26 cellular contexts compared by ENCODE assay signal in the genomic region with DNA sequence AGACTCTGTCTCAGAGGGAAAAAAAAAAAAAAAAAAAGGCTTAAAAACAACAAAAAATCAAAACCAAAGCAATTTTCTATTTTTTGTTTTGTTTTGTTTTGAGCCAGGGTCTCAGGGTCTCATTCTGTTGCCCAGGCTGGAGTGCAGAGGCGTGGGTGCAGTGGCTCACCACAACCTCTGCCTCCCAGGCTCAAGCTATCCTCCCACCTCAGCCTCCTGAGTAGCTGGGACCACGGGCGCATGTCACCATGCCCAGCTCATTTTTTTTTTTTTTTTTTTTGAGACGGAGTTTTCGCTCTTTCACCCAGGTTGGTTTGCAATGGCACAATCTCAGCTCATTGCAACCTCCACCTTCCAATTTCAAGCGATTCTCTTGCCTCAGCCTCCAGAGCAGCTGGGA. TPM values are rescaled to one million over a fixed set of nuclear protein-coding genes. Genes with fewer than 3 reads are reported as not detected.
DNase-seq lines count a peak whose midpoint lies in the region; ATAC-seq and TF ChIP-seq lines count a peak whose summit lies in the region.
"Had no signal": no experiment of that assay in that cellular context is flagged by ENCODE, and none has a peak within 500 bp of the region (broad histone marks: within the 10 kb centered on the region; RNA-seq: fewer than 3 reads in every experiment).

No MANE protein-coding gene starts in this region.

- H3K27me3 ChIP-seq in spleen (replicated peaks in 1 of 7) (no peaks in the 10 kb centered on the region), psoas muscle (ENCODE audit: insufficient read depth in 3 of 3, low read length in 2 of 3) (no peaks in the 10 kb centered on the region)
- H3K27me3 ChIP-seq: upper lobe of left lung had no signal

- intact Hi-C loops in spleen (cut with DNase I; ENCODE audit: low total_unique reads) = no loop called here
- intact Hi-C loops in psoas muscle (cut with DNase I) = no loop called here

- no peaks in the 10 kb centered on the region for H3K27me3 Mint-ChIP-seq in activated CD4-positive, alpha-beta T cell treated with anti-CD3 and anti-CD28 coated beads, Interleukin-2, amount 10 ng/mL, durations not matched to agents 7 days and 5 days
- no peaks in the 10 kb centered on the region for H3K27me3 Mint-ChIP-seq in activated naive CD8-positive, alpha-beta T cell treated with anti-CD3 and anti-CD28 coated beads, Interleukin-2, amount 50 U/mL, for 24 hours
- H3K27me3 Mint-ChIP-seq: dendritic cell treated with granulocyte-macrophage colony-stimulating factor and Interleukin-4, amounts not matched to agents 40 ng/mL and 50 ng/mL, for 4 days had no signal

- H3K27ac Mint-ChIP-seq in activated CD4-positive, alpha-beta T cell treated with anti-CD3 and anti-CD28 coated beads, Interleukin-2, amount 10 ng/mL, durations not matched to agents 7 days and 5 days = peak overlapping the region; percentile 95
- peak overlapping the region; percentile 96 for H3K27ac Mint-ChIP-seq in activated naive CD8-positive, alpha-beta T cell treated with anti-CD3 and anti-CD28 coated beads, Interleukin-2, amount 50 U/mL, for 24 hours

- CTCF ChIA-PET in activated CD4-positive, alpha-beta T cell treated with anti-CD3 and anti-CD28 coated beads, Interleukin-2, amount 10 ng/mL, durations not matched to agents 7 days and 5 days (lab: Charles Lee) = interaction anchor here (0.7 to 1.8 kb wide), 3 partner anchors 41 to 271 kb away, joined by 3 to 5 read pairs (median 3); no protein-coding TSS in a partner anchor

- DNase-seq in activated CD4-positive, alpha-beta T cell treated with anti-CD3 and anti-CD28 coated beads, Interleukin-2, amount 10 ng/mL, durations not matched to agents 7 days and 5 days = no peak
- no peak for DNase-seq in activated CD4-positive, alpha-beta T cell treated with anti-CD3 and anti-CD28 coated beads, Interleukin-2, amount 50 U/mL, for 1 hour
- DNase-seq in NB4 (ENCODE audit: low read depth) (peak; percentile 56), spleen (peak; percentile 16), psoas muscle (no peak), D341Med (ENCODE audit: low spot score) (no peak)
- no peak for DNase-seq in activated naive CD8-positive, alpha-beta T cell treated with anti-CD3 and anti-CD28 coated beads, Interleukin-2, amount 50 U/mL, for 24 hours
- DNase-seq: activated CD4-positive, CD25-positive, alpha-beta regulatory T cell; activated gamma-delta T cell treated with Interleukin-2 at 50 U/mL for 16 hours; C1 segment of cervical spinal cord; DMS153; head of caudate nucleus; left cardiac atrium; NCI-H146; NCI-H2171; NCI-H524 treated with DMSO at 0.1 percent for 48 hours; stimulated activated CD4-positive, alpha-beta T cell treated with anti-CD3 and anti-CD28 coated beads, Interleukin-4, amount 100 ng/mL, for 4 hours; upper lobe of left lung had no signal

- H3K9me3 ChIP-seq in spleen (no peaks in the 10 kb centered on the region), psoas muscle (no peaks in the 10 kb centered on the region)
- H3K9me3 ChIP-seq: A549, upper lobe of left lung had no signal

- H3K27ac ChIP-seq in spleen (peak overlapping the region in 4 of 8 donors; percentile 27 to 99 (median 98)), psoas muscle (no peak overlapping the region)
- H3K27ac ChIP-seq: A549 had no signal

- TF ChIP-seq CTCF in NB4 (IDR thresholded peaks at IDR 0.05; ENCODE audit: low read depth, low read length) = no peak
- no peak for TF ChIP-seq CTCF in spleen (IDR thresholded peaks at IDR 0.05 in 8 of 11, conservative IDR thresholded peaks at IDR 0.05 in 3 of 11)
- TF ChIP-seq CTCF in psoas muscle (IDR thresholded peaks at IDR 0.05) = no peak

- H3K36me3 Mint-ChIP-seq in activated CD4-positive, alpha-beta T cell treated with anti-CD3 and anti-CD28 coated beads, Interleukin-2, amount 10 ng/mL, durations not matched to agents 7 days and 5 days (ENCODE audit: low read depth) = peaks cover 84% of the 10 kb centered on the region
- H3K36me3 Mint-ChIP-seq in activated naive CD8-positive, alpha-beta T cell treated with anti-CD3 and anti-CD28 coated beads, Interleukin-2, amount 50 U/mL, for 24 hours (ENCODE audit: low read depth) = peaks cover 29% of the 10 kb centered on the region

- peaks cover 0 to 41% (median 0%) of the 10 kb centered on the region in 6 donors for H3K36me3 ChIP-seq in spleen
- H3K36me3 ChIP-seq in psoas muscle (ENCODE audit: insufficient read depth in 1 of 2, low read depth in 1 of 2) = no peaks in the 10 kb centered on the region
- H3K36me3 ChIP-seq: upper lobe of left lung had no signal

- no peaks in the 10 kb centered on the region for H3K9me3 Mint-ChIP-seq in activated CD4-positive, alpha-beta T cell treated with anti-CD3 and anti-CD28 coated beads, Interleukin-2, amount 10 ng/mL, durations not matched to agents 7 days and 5 days
- H3K9me3 Mint-ChIP-seq in activated naive CD8-positive, alpha-beta T cell treated with anti-CD3 and anti-CD28 coated beads, Interleukin-2, amount 50 U/mL, for 24 hours = no peaks in the 10 kb centered on the region
- H3K9me3 Mint-ChIP-seq: dendritic cell treated with granulocyte-macrophage colony-stimulating factor and Interleukin-4, amounts not matched to agents 40 ng/mL and 50 ng/mL, for 4 days had no signal

- H3K4me1 ChIP-seq in spleen (peaks cover 45 to 100% (median 93%) of the 10 kb centered on the region in 6 donors), psoas muscle (peaks cover 13% of the 10 kb centered on the region)

- H3K4me3 ChIP-seq in NB4 (ENCODE audit: low read depth, low read length) = no peak overlapping the region
- H3K4me3 ChIP-seq in spleen = no peak overlapping the region
- no peak overlapping the region for H3K4me3 ChIP-seq in psoas muscle
- H3K4me3 ChIP-seq: A549, upper lobe of left lung had no signal

- H3K4me3 Mint-ChIP-seq in activated CD4-positive, alpha-beta T cell treated with anti-CD3 and anti-CD28 coated beads, Interleukin-2, amount 10 ng/mL, durations not matched to agents 7 days and 5 days = peak overlapping the region; percentile 16
- H3K4me3 Mint-ChIP-seq in activated naive CD8-positive, alpha-beta T cell treated with anti-CD3 and anti-CD28 coated beads, Interleukin-2, amount 50 U/mL, for 24 hours = peak overlapping the region; percentile 21
- H3K4me3 Mint-ChIP-seq: dendritic cell treated with granulocyte-macrophage colony-stimulating factor and Interleukin-4, amounts not matched to agents 40 ng/mL and 50 ng/mL, for 4 days had no signal

- 83 to 89% (median 86%) methylated on average over 6 of the region's 6 CpGs for WGBS in spleen, 5 donors
- WGBS in psoas muscle, 3 donors = 93 to 98% (median 96%) methylated on average over 6 of the region's 6 CpGs

- peaks cover 73% of the 10 kb centered on the region for H3K4me1 Mint-ChIP-seq in activated CD4-positive, alpha-beta T cell treated with anti-CD3 and anti-CD28 coated beads, Interleukin-2, amount 10 ng/mL, durations not matched to agents 7 days and 5 days
- peaks cover 88% of the 10 kb centered on the region for H3K4me1 Mint-ChIP-seq in activated naive CD8-positive, alpha-beta T cell treated with anti-CD3 and anti-CD28 coated beads, Interleukin-2, amount 50 U/mL, for 24 hours

- no peak for ATAC-seq in activated naive CD8-positive, alpha-beta T cell treated with anti-CD3 and anti-CD28 coated beads, Interleukin-2, amount 50 U/mL, for 24 hours
- no peak for ATAC-seq in HG02885 (IDR thresholded peaks at IDR 0.05; ENCODE audit: poor library complexity, unreplicated experiment)
- ATAC-seq in psoas muscle = no peak
- ATAC-seq: A549, left cardiac atrium had no signal

- TF ChIP-seq POLR2A in NB4 (IDR thresholded peaks at IDR 0.05; ENCODE audit: extremely low read depth, insufficient read length) (no peak), spleen (IDR thresholded peaks at IDR 0.05) (no peak)

- POLR2A ChIA-PET in activated CD4-positive, alpha-beta T cell treated with anti-CD3 and anti-CD28 coated beads, Interleukin-2, amount 10 ng/mL, durations not matched to agents 7 days and 5 days (lab: Charles Lee) = interaction anchor here (0.7 kb wide), 1 partner anchor 9 kb away, joined by 3 read pairs; no protein-coding TSS in a partner anchor

RNA-seq across cellular contexts. Expression of gene STK10, which starts 5.7 kb away (rescaled TPM):
- total RNA-seq in activated CD4-positive, alpha-beta T cell treated with anti-CD3 and anti-CD28 coated beads, Interleukin-2, amount 10 ng/mL, durations not matched to agents 7 days and 5 days = 100 to 1,000 TPM; 299 to 312 TPM
- total RNA-seq in spleen (100 to 1,000 TPM; 112 to 290 (median 182) TPM), psoas muscle (1 to 10 TPM; 6.1 to 8.6 (median 6.6) TPM)
- polyA plus RNA-seq in spleen (10 to 100 TPM; 34.0 to 60.0 (median 55.2) TPM), psoas muscle (1 to 10 TPM; 1.9 to 6.4 (median 3.7) TPM)

RNA-seq across cellular contexts. Expression of gene EFCAB9, which starts 11.7 kb away (rescaled TPM):
- total RNA-seq in activated CD4-positive, alpha-beta T cell treated with anti-CD3 and anti-CD28 coated beads, Interleukin-2, amount 10 ng/mL, durations not matched to agents 7 days and 5 days = not detected
- total RNA-seq in spleen (not detected), psoas muscle (not detected)
- polyA plus RNA-seq in spleen (not detected), psoas muscle (under 1 TPM in 1 of 3 donors, not detected in 2; 0.08 TPM)
- total RNA-seq: aorta, cardiac septum, G401, left cardiac atrium, osteoblast, RPMI7951, upper lobe of left lung had no signal
- polyA plus RNA-seq: A549, aorta had no signal

Comparison
In these comparisons a context has a peak if more than half of its experiments do, and no peak if none do; other contexts are left out.
1. DNase-seq: peak in NB4 (single experiment) and spleen (single experiment); none in activated CD4-positive, alpha-beta T cell treated with anti-CD3 and anti-CD28 coated beads, Interleukin-2, amount 10 ng/mL, durations not matched to agents 7 days and 5 days (single experiment), activated CD4-positive, alpha-beta T cell treated with anti-CD3 and anti-CD28 coated beads, Interleukin-2, amount 50 U/mL, for 1 hour (single experiment), activated naive CD8-positive, alpha-beta T cell treated with anti-CD3 and anti-CD28 coated beads, Interleukin-2, amount 50 U/mL, for 24 hours (single experiment), psoas muscle (0 of 2) and D341Med (single experiment).
2. RNA of gene STK10, which starts 5.7 kb away (total RNA-seq): 299 to 312 TPM in activated CD4-positive, alpha-beta T cell treated with anti-CD3 and anti-CD28 coated beads, Interleukin-2, amount 10 ng/mL, durations not matched to agents 7 days and 5 days and 112 to 290 TPM in spleen; 6.1 to 8.6 TPM in psoas muscle; every median in the first group is over 10 times any median in the second.